ENCODE assay signal across 14 cellular contexts in the genomic region with DNA sequence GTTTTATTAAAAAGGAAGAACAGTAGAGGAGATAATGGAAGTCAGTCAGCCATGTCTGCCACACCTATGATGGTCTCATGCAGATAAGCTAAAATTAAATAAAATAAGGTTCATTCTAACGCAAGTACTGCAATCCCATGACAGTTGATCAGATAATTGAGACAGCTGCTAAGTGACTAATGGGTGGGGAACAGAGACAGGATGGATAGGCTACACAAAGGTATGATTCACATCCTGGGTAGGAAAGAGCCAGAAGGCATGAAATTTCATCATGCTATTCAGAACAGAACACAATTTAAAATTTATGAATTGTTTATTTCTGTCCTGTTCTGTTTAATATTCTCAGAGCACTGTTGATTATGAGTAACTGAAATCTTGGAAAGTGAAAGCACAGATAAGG.
DNase-seq lines count a peak whose midpoint lies in the region; ATAC-seq and FAIRE-seq lines count a peak whose summit lies in the region.
"Had no signal": no experiment of that assay in that cellular context is flagged by ENCODE, and none has a peak within 500 bp of the region (broad histone marks: within the 10 kb centered on the region; RNA-seq: fewer than 3 reads in every experiment).

No MANE protein-coding gene starts in this region.

- peak; percentile 47 for DNase-seq in H4 (ENCODE audit: low spot score)
- DNase-seq in RKO (ENCODE audit: low spot score): peak; percentile 41
- DNase-seq in fibroblast of peridontal ligament (ENCODE audit: extremely low read depth): peak; percentile 31
- DNase-seq in small intestine: peak; percentile 0
- DNase-seq in activated CD4-positive, CD25-positive, alpha-beta regulatory T cell (lab: John Stamatoyannopoulos, UW): no peak
- no peak for DNase-seq in NCI-H2029 treated with DMSO at 0.1 percent for 48 hours (lab: John Stamatoyannopoulos, UW)
- no peak for DNase-seq in activated naive CD8-positive, alpha-beta T cell treated with anti-CD3 and anti-CD28 coated beads, Interleukin-2, amount 50 U/mL, for 24 hours
- DNase-seq: activated CD4-positive, alpha-beta T cell treated with anti-CD3 and anti-CD28 coated beads, Interleukin-2, amount 10 ng/mL, durations not matched to agents 7 days and 5 days; DND-41; Karpas-422; natural killer cell; NCI-H524 treated with DMSO at 0.1 percent for 48 hours; trophoblast cell had no signal

- H3K4me1 ChIP-seq in small intestine (ENCODE audit: control insufficient read depth in 2 of 2, insufficient read depth in 1 of 2, low read depth in 1 of 2, low read length in 1 of 2): no peaks in the 10 kb centered on the region

- no peak overlapping the region for H3K4me3 ChIP-seq in small intestine (ENCODE audit: low read depth in 1 of 2, low read length in 2 of 2)

- no peak for FAIRE-seq in small intestine (lab: Jason Lieb, UNC)

- no peaks in the 10 kb centered on the region for H3K36me3 Mint-ChIP-seq in activated naive CD8-positive, alpha-beta T cell treated with anti-CD3 and anti-CD28 coated beads, Interleukin-2, amount 50 U/mL, for 24 hours (ENCODE audit: low read depth)
- H3K36me3 Mint-ChIP-seq: natural killer cell had no signal

- H3K36me3 ChIP-seq in small intestine (ENCODE audit: control insufficient read depth in 2 of 2, insufficient read depth in 2 of 2, low read length in 2 of 2): no peaks in the 10 kb centered on the region

- no peaks in the 10 kb centered on the region for H3K27me3 Mint-ChIP-seq in activated naive CD8-positive, alpha-beta T cell treated with anti-CD3 and anti-CD28 coated beads, Interleukin-2, amount 50 U/mL, for 24 hours
- H3K27me3 Mint-ChIP-seq: activated CD4-positive, alpha-beta T cell treated with anti-CD3 and anti-CD28 coated beads, Interleukin-2, amount 10 ng/mL, durations not matched to agents 7 days and 5 days had no signal

- H3K27me3 ChIP-seq in small intestine (ENCODE audit: control insufficient read depth in 2 of 2, insufficient read depth in 2 of 2, low read length in 2 of 2): no peaks in the 10 kb centered on the region

- no peaks in the 10 kb centered on the region for H3K9me3 ChIP-seq in small intestine (ENCODE audit: control insufficient read depth, low read depth)

- H3K4me1 Mint-ChIP-seq in activated naive CD8-positive, alpha-beta T cell treated with anti-CD3 and anti-CD28 coated beads, Interleukin-2, amount 50 U/mL, for 24 hours: no peaks in the 10 kb centered on the region
- H3K4me1 Mint-ChIP-seq: activated CD4-positive, alpha-beta T cell treated with anti-CD3 and anti-CD28 coated beads, Interleukin-2, amount 10 ng/mL, durations not matched to agents 7 days and 5 days; natural killer cell had no signal

- no peak overlapping the region for H3K27ac Mint-ChIP-seq in activated naive CD8-positive, alpha-beta T cell treated with anti-CD3 and anti-CD28 coated beads, Interleukin-2, amount 50 U/mL, for 24 hours
- H3K27ac Mint-ChIP-seq: activated CD4-positive, alpha-beta T cell treated with anti-CD3 and anti-CD28 coated beads, Interleukin-2, amount 10 ng/mL, durations not matched to agents 7 days and 5 days; natural killer cell had no signal

- 14 to 46% (median 29%) methylated on average over 1 of the region's 1 CpG for WGBS in small intestine, 3 donors

- no peak overlapping the region for H3K27ac ChIP-seq in small intestine (ENCODE audit: low read depth in 1 of 2, low read length in 1 of 2)

- ATAC-seq in GM18907 (IDR thresholded peaks at IDR 0.05; ENCODE audit: unreplicated experiment): no peak
- no peak for ATAC-seq in activated naive CD8-positive, alpha-beta T cell treated with anti-CD3 and anti-CD28 coated beads, Interleukin-2, amount 50 U/mL, for 24 hours
- ATAC-seq: natural killer cell had no signal

- H3K4me3 Mint-ChIP-seq in activated naive CD8-positive, alpha-beta T cell treated with anti-CD3 and anti-CD28 coated beads, Interleukin-2, amount 50 U/mL, for 24 hours: no peak overlapping the region
- H3K4me3 Mint-ChIP-seq: activated CD4-positive, alpha-beta T cell treated with anti-CD3 and anti-CD28 coated beads, Interleukin-2, amount 10 ng/mL, durations not matched to agents 7 days and 5 days; natural killer cell had no signal

- peaks cover 18% of the 10 kb centered on the region for H3K9me3 Mint-ChIP-seq in activated naive CD8-positive, alpha-beta T cell treated with anti-CD3 and anti-CD28 coated beads, Interleukin-2, amount 50 U/mL, for 24 hours

Comparison
In these comparisons a context has a peak if more than half of its experiments do, and no peak if none do; other contexts are left out.
1. DNase-seq: peak in H4 (single experiment), RKO (single experiment), fibroblast of peridontal ligament (single experiment) and small intestine (single experiment); none in activated CD4-positive, CD25-positive, alpha-beta regulatory T cell (0 of 4), NCI-H2029 treated with DMSO at 0.1 percent for 48 hours (single experiment) and activated naive CD8-positive, alpha-beta T cell treated with anti-CD3 and anti-CD28 coated beads, Interleukin-2, amount 50 U/mL, for 24 hours (single experiment).